Comparison of ENCODE assay signal across 1 cellular context in the genomic region with DNA sequence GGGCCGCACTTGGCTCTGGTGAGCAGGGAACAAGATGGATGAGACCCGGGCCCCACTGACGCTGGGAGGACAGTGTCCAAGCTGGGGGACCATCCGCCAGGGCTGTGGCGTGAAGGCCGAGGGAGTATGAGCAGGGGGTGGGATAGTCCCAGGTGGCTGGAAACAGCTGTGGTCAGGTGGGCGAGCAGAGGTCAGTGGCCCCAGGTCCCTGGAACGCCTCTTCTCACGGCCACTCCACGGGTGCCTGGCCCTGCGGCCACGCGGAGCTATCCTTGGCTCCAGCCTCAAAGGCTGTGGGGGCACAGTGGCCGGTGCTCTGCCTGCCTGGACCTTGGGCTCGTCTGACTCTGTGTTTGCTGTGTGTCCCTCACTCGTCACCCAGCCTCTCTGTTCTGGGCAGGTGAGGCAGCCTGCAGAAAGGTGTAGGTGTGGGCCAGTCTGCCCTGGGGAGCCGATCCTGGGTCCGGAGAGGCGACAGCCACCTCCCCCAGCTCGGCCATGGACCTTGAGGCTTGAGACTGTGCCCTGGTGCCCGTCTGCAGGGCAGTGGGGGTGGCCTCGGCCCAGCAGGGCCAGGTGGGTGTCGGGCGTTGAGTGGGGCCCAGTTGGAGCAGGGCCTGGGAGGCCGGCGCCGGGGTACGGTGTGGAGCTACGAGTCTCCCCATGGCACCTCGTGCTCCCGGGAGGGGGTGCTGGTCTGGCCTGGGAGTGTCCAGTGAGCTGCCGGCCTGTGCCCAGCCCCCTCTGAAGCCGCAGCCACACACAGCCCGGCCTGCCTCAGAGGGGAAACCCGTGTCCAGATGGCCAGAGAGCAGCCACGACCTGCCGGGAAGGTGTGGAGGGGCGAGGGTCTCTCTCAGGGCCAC.
TF ChIP-seq lines count a peak whose summit lies in the region.

No MANE protein-coding gene starts in this region.

TF ChIP-seq in HepG2, 621 proteins besides CTCF, POLR2A, EP300 and RAD21 (continued from another document):
- no peak for TF ChIP-seq NR2F2 (IDR thresholded peaks at IDR 0.05; ENCODE audit: borderline replicate concordance, low read depth)
- no peak for TF ChIP-seq NR2F6 (IDR thresholded peaks at IDR 0.05)
- no peak for TF ChIP-seq NR2F6 (CRISPR knock-in tag; IDR thresholded peaks at IDR 0.05)
- TF ChIP-seq ZMYM3 (CRISPR knock-in tag; IDR thresholded peaks at IDR 0.05) = 0 out of 2 replicates have a peak, but pooled peaks have one; percentile 55
- peak; percentile 12 for TF ChIP-seq IKZF4 (CRISPR knock-in tag; IDR thresholded peaks at IDR 0.05; ENCODE audit: borderline replicate concordance, low read depth, not compliant biosample characterization)
TF ChIP-seq in HepG2: peak in this region for 3.
